ENCODE assay signal across 7 cellular contexts in genomic region chr15:33132722-33133345, GRCh38.
DNase-seq lines count a peak whose midpoint lies in the region; ATAC-seq and TF ChIP-seq lines count a peak whose summit lies in the region.

No MANE protein-coding gene starts in this region.

- ATAC-seq in HG03095 (IDR thresholded peaks at IDR 0.05; ENCODE audit: unreplicated experiment) = no peak

- no peaks in the 10 kb centered on the region for H3K9me3 Mint-ChIP-seq in progenitor cell of endocrine pancreas (ENCODE audit: low read depth)

- H3K27ac Mint-ChIP-seq in progenitor cell of endocrine pancreas = no peak overlapping the region

- H3K27me3 Mint-ChIP-seq in progenitor cell of endocrine pancreas = peaks cover 14% of the 10 kb centered on the region

- peak; percentile 77 for DNase-seq in EH (ENCODE audit: low read depth)
- DNase-seq in Jurkat, Clone E6-1 (ENCODE audit: low read depth, low spot score) = peak; percentile 41
- peak; percentile 71 for DNase-seq in SK-MEL-5 (ENCODE audit: low read depth, low spot score)
- DNase-seq in fibroblast of mammary gland (ENCODE audit: low read depth) = peak; percentile 74
- DNase-seq in progenitor cell of endocrine pancreas (ENCODE audit: low spot score, unreplicated experiment) = peak; percentile 22
- DNase-seq in inferior parietal cortex (ENCODE audit: extremely low spot score) = no peak

- no peak overlapping the region for H3K4me3 Mint-ChIP-seq in progenitor cell of endocrine pancreas (ENCODE audit: low read depth)

- H3K4me3 ChIP-seq in Jurkat, Clone E6-1 (ENCODE audit: low read length) = no peak overlapping the region
- no peak overlapping the region for H3K4me3 ChIP-seq in fibroblast of mammary gland (ENCODE audit: control insufficient read depth, low read depth, low read length)

- in situ Hi-C loops in SK-MEL-5 (cut with HindIII; ENCODE audit: low pct_unique_long_range_greater_than_20kb, low sequenced_read_pairs) = no loop called here

- no peaks in the 10 kb centered on the region for H3K4me1 Mint-ChIP-seq in progenitor cell of endocrine pancreas (ENCODE audit: low read depth)

- TF ChIP-seq CTCF in fibroblast of mammary gland (conservative IDR thresholded peaks at IDR 0.05; ENCODE audit: control insufficient read depth, insufficient read depth, low read depth, low read length) = peak; percentile 87
- peak; percentile 80 for TF ChIP-seq CTCF in progenitor cell of endocrine pancreas (IDR thresholded peaks at IDR 0.05; ENCODE audit: unreplicated experiment)

- no peaks in the 10 kb centered on the region for H3K36me3 Mint-ChIP-seq in progenitor cell of endocrine pancreas (ENCODE audit: insufficient read depth)
